1 cellular context compared by ENCODE assay signal in genomic region chr19:44553478-44554171, GRCh38.
TF ChIP-seq lines count a peak whose summit lies in the region.

No MANE protein-coding gene starts in this region.

TF ChIP-seq in K562, 482 proteins besides CTCF, POLR2A, EP300 and RAD21 (continued from another document and continues in another):
- TF ChIP-seq ZBTB2 (IDR thresholded peaks at IDR 0.05) (peak; percentile 60; the same call in 1 of the 2 replicates), KLF6 (CRISPR knock-in tag; IDR thresholded peaks at IDR 0.05; ENCODE audit: borderline replicate concordance) (no peak), CHCHD3 (CRISPR knock-in tag; IDR thresholded peaks at IDR 0.05) (no peak), SIN3B (IDR thresholded peaks at IDR 0.05; ENCODE audit: low read depth) (no peak), ERF (CRISPR knock-in tag; IDR thresholded peaks at IDR 0.05) (no peak), RFX5 (IDR thresholded peaks at IDR 0.05; ENCODE audit: low read depth, low read length) (no peak), ZNF174 (CRISPR knock-in tag; IDR thresholded peaks at IDR 0.05) (no peak), TRIM28 (IDR thresholded peaks at IDR 0.05) (no peak), YBX1 (IDR thresholded peaks at IDR 0.05) (no peak), MLLT1 (IDR thresholded peaks at IDR 0.05) (peak in 1 of 2 experiments; percentile 53; a peak in 1 of 4 replicates), JUND (IDR thresholded peaks at IDR 0.05; ENCODE audit: borderline replicate concordance, low read depth, low read length) (peak; percentile 33; the same call in 1 of the 2 replicates), JUND (tag; IDR thresholded peaks at IDR 0.05; ENCODE audit: borderline replicate concordance, low read depth, low read length) (no peak), SP2 (IDR thresholded peaks at IDR 0.05; ENCODE audit: extremely low read depth, low read depth, low read length, poor library complexity, severe bottlenecking) (no peak), RFX1 (IDR thresholded peaks at IDR 0.05) (no peak), HINFP (tag; conservative IDR thresholded peaks at IDR 0.05; ENCODE audit: low read depth) (no peak), DACH1 (IDR thresholded peaks at IDR 0.05; ENCODE audit: partially characterized antibody) (no peak), NFYB (IDR thresholded peaks at IDR 0.05; ENCODE audit: extremely low read depth, insufficient read length) (no peak), MITF (IDR thresholded peaks at IDR 0.05) (peak; percentile 77), ZC3H4 (CRISPR knock-in tag; IDR thresholded peaks at IDR 0.05; ENCODE audit: borderline replicate concordance) (no peak), TCF15 (CRISPR knock-in tag; IDR thresholded peaks at IDR 0.05) (no peak), ZBTB43 (CRISPR knock-in tag; IDR thresholded peaks at IDR 0.05) (no peak), HOXB6 (CRISPR knock-in tag; IDR thresholded peaks at IDR 0.05; ENCODE audit: borderline replicate concordance) (no peak), ESRRA (IDR thresholded peaks at IDR 0.05; ENCODE audit: borderline replicate concordance, low read depth) (peak; percentile 32; the same call in 1 of the 2 replicates), TRIM24 (IDR thresholded peaks at IDR 0.05) (peak; percentile 31 to 71; a peak in 1 of 4 replicates), ZFX (CRISPR knock-in tag; IDR thresholded peaks at IDR 0.05) (no peak), ZNF282 (CRISPR knock-in tag; IDR thresholded peaks at IDR 0.05) (no peak), KLF16 (IDR thresholded peaks at IDR 0.05) (peak; percentile 64; the same call in 1 of the 2 replicates), KDM5B (IDR thresholded peaks at IDR 0.05; ENCODE audit: insufficient replicate concordance, low read depth, low read length) (no peak), GATA2 (CRISPR knock-in tag; IDR thresholded peaks at IDR 0.05) (no peak), U2AF1 (optimal IDR thresholded peaks at IDR 0.05; ENCODE audit: low read depth, low read length) (no peak), SAP30 (IDR thresholded peaks at IDR 0.05; ENCODE audit: borderline replicate concordance, insufficient read depth, low read depth, low read length, poor library complexity, severe bottlenecking) (no peak), ZNF316 (IDR thresholded peaks at IDR 0.05) (peak; percentile 88), POLR2H (tag; IDR thresholded peaks at IDR 0.05; ENCODE audit: low read depth) (no peak), FOXJ2 (tag; IDR thresholded peaks at IDR 0.05) (no peak), IFI16 (CRISPR knock-in tag; IDR thresholded peaks at IDR 0.05) (no peak), CEBPG (CRISPR knock-in tag; IDR thresholded peaks at IDR 0.05) (no peak), CEBPG (tag; conservative IDR thresholded peaks at IDR 0.05 in 1 of 2, IDR thresholded peaks at IDR 0.05 in 1 of 2) (0 out of 4 replicates have a peak, but pooled peaks of 1 of the 2 experiments have one; percentile 4), ZNF668 (CRISPR knock-in tag; IDR thresholded peaks at IDR 0.05) (no peak), HMGXB4 (CRISPR knock-in tag; IDR thresholded peaks at IDR 0.05) (no peak), PBX2 (CRISPR knock-in tag; IDR thresholded peaks at IDR 0.05; ENCODE audit: low read depth) (no peak), PBX2 (tag; conservative IDR thresholded peaks at IDR 0.05; ENCODE audit: low read depth) (no peak), TFE3 (CRISPR knock-in tag; IDR thresholded peaks at IDR 0.05) (no peak), HNRNPL (IDR thresholded peaks at IDR 0.05; ENCODE audit: low read depth, low read length) (no peak), ELK3 (CRISPR knock-in tag; IDR thresholded peaks at IDR 0.05) (no peak), NFIX (CRISPR knock-in tag; IDR thresholded peaks at IDR 0.05; ENCODE audit: low read depth) (no peak), FOS (IDR thresholded peaks at IDR 0.05; ENCODE audit: extremely low read depth, insufficient read length) (no peak), CBX5 (IDR thresholded peaks at IDR 0.05; ENCODE audit: borderline replicate concordance, low read depth) (no peak), HDAC3 (IDR thresholded peaks at IDR 0.05; ENCODE audit: borderline replicate concordance, partially characterized antibody) (peak; percentile 41), GMEB1 (CRISPR knock-in tag; IDR thresholded peaks at IDR 0.05) (no peak), MTA1 (IDR thresholded peaks at IDR 0.05; ENCODE audit: borderline replicate concordance) (peak; percentile 38; the same call in 1 of the 2 replicates), TAF7 (tag; IDR thresholded peaks at IDR 0.05) (no peak), DLX4 (CRISPR knock-in tag; IDR thresholded peaks at IDR 0.05) (no peak)
